In genomic region chr7:29269941-29270340, GRCh38 we compare ENCODE assay signal across 23 cellular contexts.
"Had no signal": no experiment of that assay in that cellular context is flagged by ENCODE, and none has a peak within 500 bp of the region (broad histone marks: within the 10 kb centered on the region; RNA-seq: fewer than 3 reads in every experiment).

No MANE protein-coding gene starts in this region.

- H3K9me3 ChIP-seq: esophagus squamous epithelium, neutrophil, psoas muscle, sigmoid colon, spleen, thoracic aorta, tibial nerve, upper lobe of left lung had no signal

- H3K27ac Mint-ChIP-seq: memory B cell; natural killer cell; stimulated activated memory B cell treated with anti-CD40 and anti-IgM and Interleukin-4, amounts not matched to agents 10 μg/mL and 1 μg/mL and 100 μg/mL, for 72 hours had no signal

- H3K27me3 ChIP-seq: dorsolateral prefrontal cortex, esophagus squamous epithelium, neutrophil, sigmoid colon, spleen, tibial nerve, upper lobe of left lung had no signal

- H3K36me3 ChIP-seq: esophagus squamous epithelium, neutrophil, sigmoid colon, spleen, thoracic aorta, tibial nerve, upper lobe of left lung had no signal

- H3K4me1 ChIP-seq: psoas muscle, sigmoid colon, tibial nerve, upper lobe of left lung had no signal

- H3K4me3 ChIP-seq: dorsolateral prefrontal cortex, esophagus squamous epithelium, lung, psoas muscle, sigmoid colon, spleen, thoracic aorta, tibial nerve, upper lobe of left lung had no signal

- H3K27ac ChIP-seq: esophagus squamous epithelium, neutrophil, psoas muscle, sigmoid colon, thoracic aorta, tibial nerve, upper lobe of left lung had no signal

- H3K36me3 Mint-ChIP-seq: memory B cell; natural killer cell; stimulated activated memory B cell treated with anti-CD40 and anti-IgM and Interleukin-4, amounts not matched to agents 10 μg/mL and 1 μg/mL and 100 μg/mL, for 72 hours had no signal

- DNase-seq: dorsolateral prefrontal cortex; effector CD8-positive, alpha-beta T cell; esophagus squamous epithelium; foreskin melanocyte; hypothalamus; immature natural killer cell; islet precursor cell; left ventricle myocardium superior; natural killer cell; psoas muscle; right cardiac atrium; sigmoid colon; spleen; stimulated activated CD4-positive, alpha-beta T cell treated with anti-CD3 and anti-CD28 coated beads, Interleukin-4, amount 100 ng/mL, for 4 hours; stimulated activated naive CD8-positive, alpha-beta T cell treated with anti-CD3 and anti-CD28 coated beads, Interleukin-15, Interleukin-2, amounts not matched to agents 100 U/mL and 50 U/mL, for 24 hours; upper lobe of left lung had no signal

- H3K4me3 Mint-ChIP-seq: memory B cell; natural killer cell; neural crest cell; stimulated activated memory B cell treated with anti-CD40 and anti-IgM and Interleukin-4, amounts not matched to agents 10 μg/mL and 1 μg/mL and 100 μg/mL, for 72 hours had no signal

- H3K9me3 Mint-ChIP-seq: immature natural killer cell, natural killer cell, neural crest cell had no signal

- ATAC-seq: left ventricle myocardium superior; natural killer cell; psoas muscle; right cardiac atrium; stimulated activated memory B cell treated with anti-CD40 and anti-IgM and Interleukin-4, amounts not matched to agents 10 μg/mL and 1 μg/mL and 100 μg/mL, for 72 hours; stimulated activated naive CD8-positive, alpha-beta T cell treated with anti-CD3 and anti-CD28 coated beads, Interleukin-15, Interleukin-2, amounts not matched to agents 100 U/mL and 50 U/mL, for 24 hours had no signal
